20 cellular contexts compared by ENCODE assay signal in genomic region chr1:202547215-202547614, GRCh38.
DNase-seq lines count a peak whose midpoint lies in the region; ATAC-seq and TF ChIP-seq lines count a peak whose summit lies in the region.
"Had no signal": no experiment of that assay in that cellular context is flagged by ENCODE, and none has a peak within 500 bp of the region (broad histone marks: within the 10 kb centered on the region; RNA-seq: fewer than 3 reads in every experiment).

No MANE protein-coding gene starts in this region.

- H3K27ac ChIP-seq in cardiac muscle cell = peak overlapping the region; percentile 72
- peak overlapping the region in 1 of 3 donors; percentile 63 for H3K27ac ChIP-seq in right lobe of liver
- peak overlapping the region; percentile 81 to 88 (median 86) for H3K27ac ChIP-seq in transverse colon
- H3K27ac ChIP-seq in WERI-Rb-1 = no peak overlapping the region
- H3K27ac ChIP-seq: BLaER1, neutrophil, SJSA1, thyroid gland had no signal

- TF ChIP-seq EP300 in transverse colon (IDR thresholded peaks at IDR 0.05; ENCODE audit: low read depth) = no peak

- in situ Hi-C loops in transverse colon (cut with MboI; ENCODE audit: low pct_ligation_motif_present in 1 of 4, low pct_unique_long_range_greater_than_20kb in 1 of 4, low sequenced_read_pairs in 3 of 4) = no loop called here

- intact Hi-C loops in left ventricle myocardium superior (cut with micrococcal nuclease) (no loop called here), right lobe of liver (cut with DNase I) (no loop called here), transverse colon (cut with DNase I; ENCODE audit: low total_unique reads) (no loop called here)

- DNase-seq in cardiac muscle cell (ENCODE audit: low read depth in 1 of 2, low spot score in 1 of 2) (no peak), left ventricle myocardium superior (no peak), right lobe of liver (no peak), transverse colon (no peak), WERI-Rb-1 (no peak), globus pallidus (ENCODE audit: low spot score) (no peak)
- DNase-seq: 8988T; activated effector memory CD4-positive, alpha-beta T cell treated with anti-CD3 and anti-CD28 coated beads, Interleukin-2, amount 50 U/mL, for 16 hours; DMS 273 treated with DMSO at 0.1 percent for 48 hours; MG63; NCI-H187 treated with DMSO at 0.1 percent for 48 hours; NCI-H446 treated with DMSO at 0.1 percent for 48 hours; stimulated activated CD4-positive, alpha-beta T cell treated with anti-CD3 and anti-CD28 coated beads, Interleukin-4, amount 100 ng/mL, for 4 hours; thyroid gland had no signal

- peaks cover under 1% of the 10 kb centered on the region for H3K36me3 ChIP-seq in cardiac muscle cell
- no peaks in the 10 kb centered on the region for H3K36me3 ChIP-seq in right lobe of liver
- no peaks in the 10 kb centered on the region for H3K36me3 ChIP-seq in transverse colon
- no peaks in the 10 kb centered on the region for H3K36me3 ChIP-seq in WERI-Rb-1
- H3K36me3 ChIP-seq: BLaER1, MG63, SJSA1, thyroid gland had no signal

- H3K4me1 ChIP-seq in cardiac muscle cell (ENCODE audit: low read depth) (peaks cover 36% of the 10 kb centered on the region), right lobe of liver (peaks cover 0 to 24% (median 9%) of the 10 kb centered on the region in 4 donors), transverse colon (peaks cover 0 to 55% (median 7%) of the 10 kb centered on the region in 4 donors)

- H3K9me3 ChIP-seq in cardiac muscle cell (ENCODE audit: low read depth) (no peaks in the 10 kb centered on the region), right lobe of liver (no peaks in the 10 kb centered on the region), transverse colon (no peaks in the 10 kb centered on the region), WERI-Rb-1 (ENCODE audit: severe bottlenecking) (no peaks in the 10 kb centered on the region)
- H3K9me3 ChIP-seq: BLaER1, MG63, neutrophil, SJSA1, thyroid gland had no signal

- H3K27me3 ChIP-seq in cardiac muscle cell = no peaks in the 10 kb centered on the region
- H3K27me3 ChIP-seq in right lobe of liver = no peaks in the 10 kb centered on the region
- no peaks in the 10 kb centered on the region for H3K27me3 ChIP-seq in transverse colon
- no peaks in the 10 kb centered on the region for H3K27me3 ChIP-seq in WERI-Rb-1 (ENCODE audit: insufficient read depth, low read depth, severe bottlenecking)
- H3K27me3 ChIP-seq: BLaER1, MG63, neutrophil, SJSA1, thyroid gland had no signal

- ATAC-seq in left ventricle myocardium superior (no peak), HG03354 (IDR thresholded peaks at IDR 0.05; ENCODE audit: poor library complexity, severe bottlenecking, unreplicated experiment) (peak; percentile 79), right lobe of liver (peak; percentile 37 to 61 (median 40)), HG03460 (IDR thresholded peaks at IDR 0.05; ENCODE audit: unreplicated experiment) (no peak)
- ATAC-seq: activated CD4-positive, CD25-positive, alpha-beta regulatory T cell treated with anti-CD3 and anti-CD28 coated beads, Interleukin-2, amount 50 U/mL, for 24 hours had no signal

- TF ChIP-seq CTCF in cardiac muscle cell (IDR thresholded peaks at IDR 0.05; ENCODE audit: low read depth, low read length) (no peak), right lobe of liver (IDR thresholded peaks at IDR 0.05) (no peak), transverse colon (IDR thresholded peaks at IDR 0.05) (no peak), WERI-Rb-1 (IDR thresholded peaks at IDR 0.05; ENCODE audit: low read depth, low read length) (no peak)

- TF ChIP-seq POLR2A in right lobe of liver (IDR thresholded peaks at IDR 0.05) (no peak), transverse colon (IDR thresholded peaks at IDR 0.05) (no peak)

- H3K4me3 ChIP-seq in cardiac muscle cell = no peak overlapping the region
- H3K4me3 ChIP-seq in right lobe of liver = no peak overlapping the region
- no peak overlapping the region for H3K4me3 ChIP-seq in transverse colon
- H3K4me3 ChIP-seq in WERI-Rb-1 (ENCODE audit: low read depth, low read length) = no peak overlapping the region
- H3K4me3 ChIP-seq: BLaER1, MG63, SJSA1, thyroid gland had no signal

Comparison
In these comparisons a context has a peak if more than half of its experiments do, and no peak if none do; other contexts are left out.
1. ATAC-seq: peak in HG03354 (single experiment) and right lobe of liver (4 of 4); none in left ventricle myocardium superior (single experiment) and HG03460 (single experiment).